ENCODE assay signal across 8 cellular contexts in genomic region chr16:4293822-4294457, GRCh38. TPM values are rescaled to one million over a fixed set of nuclear protein-coding genes. Genes with fewer than 3 reads are reported as not detected.
DNase-seq lines count a peak whose midpoint lies in the region; ATAC-seq and TF ChIP-seq lines count a peak whose summit lies in the region.

No MANE protein-coding gene starts in this region.

- peaks cover 55 to 74% of the 10 kb centered on the region in 2 experiments for H3K4me1 ChIP-seq in HCT116 (ENCODE audit: control insufficient read depth in 1 of 2, insufficient read depth in 2 of 2, low read length in 2 of 2)
- H3K4me1 ChIP-seq in ovary (ENCODE audit: insufficient read depth): peaks cover 16% of the 10 kb centered on the region

- BruUV-seq in HCT116 (replicated peaks; lab: Mats Ljungman, UMichigan): no TSS peak

- H3K36me3 ChIP-seq in HCT116 (ENCODE audit: control insufficient read depth in 1 of 2, insufficient read depth in 2 of 2, low read length in 2 of 2): no peaks in the 10 kb centered on the region
- H3K36me3 ChIP-seq in ovary: no peaks in the 10 kb centered on the region

- H3K4me3 ChIP-seq in HCT116 (replicated peaks in 1 of 2; ENCODE audit: low read depth in 1 of 2, low read length in 2 of 2) (no peak overlapping the region), ovary (no peak overlapping the region)

- TF ChIP-seq RAD21 in HCT116 (IDR thresholded peaks at IDR 0.05; ENCODE audit: low read depth): no peak

- no peak for TF ChIP-seq EP300 in ovary (IDR thresholded peaks at IDR 0.05)

- no peak overlapping the region; the same call in 1 of the 2 replicates for H3K27ac ChIP-seq in HCT116 (ENCODE audit: low read depth, low read length)
- H3K27ac ChIP-seq in ovary: peak overlapping the region in 1 of 2 donors; percentile 49

- POLR2A ChIA-PET in HCT116 (lab: Charles Lee): interaction anchor here (0.9 kb wide), 1 partner anchor 21 kb away, joined by 3 read pairs; the partner anchor contains the start of gene TFAP4

- peak overlapping the region; percentile 64 for H3K4me2 ChIP-seq in HCT116 (ENCODE audit: low read length)

- peak overlapping the region; percentile 38; the same call in 1 of the 2 replicates for H3K9ac ChIP-seq in HCT116 (ENCODE audit: low read length)

- H2AFZ ChIP-seq in HCT116 (ENCODE audit: low read depth, low read length, poor library complexity, severe bottlenecking): no peak overlapping the region

- H3K79me2 ChIP-seq in HCT116 (ENCODE audit: insufficient read depth, low read length): no peaks in the 10 kb centered on the region

- WGBS in ovary, 3 donors: 7 to 15% (median 10%) methylated on average over 19 to 20 of the region's 20 CpGs

- intact Hi-C loops in HCT116 (cut with micrococcal nuclease): no loop called here
- intact Hi-C loops in ovary (cut with DNase I): loop anchor here in 1 of 4 donors (5.0 kb wide), 1 partner anchor 33 kb away; no protein-coding TSS in a partner anchor

- no peak for DNase-seq in HCT116 (ENCODE audit: low read depth, low spot score)
- DNase-seq in fibroblast of the conjunctiva (ENCODE audit: low read depth): peak; percentile 69
- DNase-seq in ovary: peak; percentile 61 to 73 (median 67)
- DNase-seq in activated T-cell treated with anti-CD3 and anti-CD28 coated beads, Interleukin-2, amount 50 U/mL, for 48 hours: no peak
- DNase-seq in GM10266 (ENCODE audit: extremely low spot score): no peak
- no peak for DNase-seq in KG1 (lab: John Stamatoyannopoulos, UW)
- DNase-seq in GOT3 (lab: John Stamatoyannopoulos, UW): no peak

- no peaks in the 10 kb centered on the region for H3K27me3 ChIP-seq in HCT116 (ENCODE audit: insufficient read depth, low read length)
- H3K27me3 ChIP-seq in ovary: no peaks in the 10 kb centered on the region

- no peaks in the 10 kb centered on the region for H3K9me3 ChIP-seq in HCT116 (ENCODE audit: control insufficient read depth in 1 of 2, insufficient read depth in 1 of 2, low read depth in 1 of 2, low read length in 2 of 2)
- no peaks in the 10 kb centered on the region for H3K9me3 ChIP-seq in ovary

- RAD21 ChIA-PET in HCT116 (lab: Charles Lee; ENCODE audit: low non-redundant PET in 1 of 2, low total read pairs in 2 of 2, uncharacterized antibody in 2 of 2, unreplicated experiment in 2 of 2): no interaction called here

- TF ChIP-seq POLR2A in HCT116 (IDR thresholded peaks at IDR 0.05; ENCODE audit: borderline replicate concordance, extremely low read depth, insufficient read depth, insufficient read length) (no peak), ovary (IDR thresholded peaks at IDR 0.05) (no peak)

- TF ChIP-seq CTCF in HCT116 (IDR thresholded peaks at IDR 0.05 in 2 of 3, conservative IDR thresholded peaks at IDR 0.05 in 1 of 3; ENCODE audit: borderline replicate concordance in 1 of 3, insufficient read depth in 1 of 3, low read depth in 2 of 3, low read length in 2 of 3) (no peak), ovary (IDR thresholded peaks at IDR 0.05) (no peak), GM10266 (IDR thresholded peaks at IDR 0.05; ENCODE audit: control insufficient read depth, insufficient read depth, low read depth, missing control alignments) (no peak)

- no peaks in the 10 kb centered on the region for H4K20me1 ChIP-seq in HCT116 (ENCODE audit: insufficient read depth)

- ATAC-seq in HCT116: peak; percentile 43

- H3K9me2 ChIP-seq in HCT116 (ENCODE audit: insufficient read depth): no peaks in the 10 kb centered on the region

- CTCF ChIA-PET in HCT116 (lab: Charles Lee): interaction anchor here (0.9 to 2.2 kb wide), 4 partner anchors 16 to 311 kb away, joined by 3 to 9 read pairs (median 4); no protein-coding TSS in a partner anchor

TF ChIP-seq in HCT116, 20 proteins besides CTCF, POLR2A, EP300 and RAD21 (continues in another document):
- TF ChIP-seq YY1 (IDR thresholded peaks at IDR 0.05; ENCODE audit: extremely low read depth, insufficient replicate concordance, low read depth, low read length) (no peak), MAX (IDR thresholded peaks at IDR 0.05) (no peak), SP1 (IDR thresholded peaks at IDR 0.05; ENCODE audit: low read depth) (no peak), ZBTB33 (IDR thresholded peaks at IDR 0.05; ENCODE audit: extremely low read depth, insufficient replicate concordance, low read length) (no peak), ZFX (IDR thresholded peaks at IDR 0.05) (no peak), ZNF274 (IDR thresholded peaks at IDR 0.05; ENCODE audit: low read depth, low read length) (no peak)

TF ChIP-seq in PFSK-1, 5 proteins besides CTCF, POLR2A, EP300 and RAD21:
- peak; percentile 23 for TF ChIP-seq FOXP2 (optimal IDR thresholded peaks at IDR 0.05; ENCODE audit: borderline replicate concordance, extremely low read depth, extremely low read length, insufficient read depth)
- no peak for TF ChIP-seq TAF1 (IDR thresholded peaks at IDR 0.05; ENCODE audit: borderline replicate concordance, insufficient read depth, low read length)
- no peak for TF ChIP-seq REST (IDR thresholded peaks at IDR 0.05; ENCODE audit: insufficient read depth in 1 of 2, low read depth in 2 of 2, low read length in 2 of 2)
- TF ChIP-seq POLR2AphosphoS5 (IDR thresholded peaks at IDR 0.05; ENCODE audit: low read depth, low read length): no peak
TF ChIP-seq in PFSK-1: peak in this region for 1.

RNA-seq across cellular contexts. Expression of gene TFAP4, which starts 21.1 kb away (rescaled TPM):
- total RNA-seq in HCT116 (2021; ENCODE audit: unreplicated experiment) (37.1 TPM), ovary (10 to 100 TPM in 5 of 7 donors, 1 to 10 TPM in 2; 3.7 to 23.7 (median 18.3) TPM)
- polyA plus RNA-seq in HCT116 (2012): 21.3 and 21.7 TPM in 2 replicates
- 95.8 TPM for polyA plus RNA-seq in PFSK-1 (2012; ENCODE audit: insufficient read length, low read depth)
- polyA plus RNA-seq in ovary: 10 to 100 TPM in 1 of 2 donors, 1 to 10 TPM in 1; 2.1 to 14.0 TPM

RNA-seq across cellular contexts. Expression of gene GLIS2, which starts 21.9 kb away (rescaled TPM):
- total RNA-seq in HCT116 (2021; ENCODE audit: unreplicated experiment) (18.2 TPM), ovary (10 to 100 TPM in 5 of 7 donors, 1 to 10 TPM in 2; 5.1 to 79.5 (median 49.8) TPM)
- 15.5 and 15.6 TPM in 2 replicates for polyA plus RNA-seq in HCT116 (2012)
- 17.4 TPM for polyA plus RNA-seq in PFSK-1 (2012; ENCODE audit: insufficient read length, low read depth)
- 10 to 100 TPM in 1 of 2 donors, 1 to 10 TPM in 1; 1.6 to 24.6 TPM for polyA plus RNA-seq in ovary

RNA-seq across cellular contexts. Expression of gene SRL, which starts 52.1 kb away (rescaled TPM):
- not detected for total RNA-seq in HCT116 (2021; ENCODE audit: unreplicated experiment)
- 0.03 TPM in 1 of 2 replicates, not detected in the other for polyA plus RNA-seq in HCT116 (2012)
- polyA plus RNA-seq in PFSK-1 (2012; ENCODE audit: insufficient read length, low read depth): not detected
- total RNA-seq in ovary: 1 to 10 TPM in 3 of 7 donors, under 1 TPM in 4; under 0.01 to 2.1 (median 0.78) TPM
- polyA plus RNA-seq in ovary: 1 to 10 TPM; 1.1 to 7.5 TPM

RNA-seq across cellular contexts. Expression of gene PAM16, which starts 57.2 kb away (rescaled TPM):
- total RNA-seq in HCT116 (2021; ENCODE audit: unreplicated experiment) (102 TPM), ovary (10 to 100 TPM; 24.0 to 47.2 (median 35.7) TPM)
- polyA plus RNA-seq in HCT116 (2012): 98.6 and 111 TPM in 2 replicates
- 98.3 TPM for polyA plus RNA-seq in PFSK-1 (2012; ENCODE audit: insufficient read length, low read depth)
- 10 to 100 TPM; 18.5 to 42.2 TPM for polyA plus RNA-seq in ovary

Comparison
In these comparisons a context has a peak if more than half of its experiments do, and no peak if none do; other contexts are left out.
1. DNase-seq: peak in fibroblast of the conjunctiva (single experiment) and ovary (5 of 5); none in HCT116 (single experiment), activated T-cell treated with anti-CD3 and anti-CD28 coated beads, Interleukin-2, amount 50 U/mL, for 48 hours (0 of 2), GM10266 (single experiment), KG1 (single experiment) and GOT3 (single experiment).